In the genomic region with DNA sequence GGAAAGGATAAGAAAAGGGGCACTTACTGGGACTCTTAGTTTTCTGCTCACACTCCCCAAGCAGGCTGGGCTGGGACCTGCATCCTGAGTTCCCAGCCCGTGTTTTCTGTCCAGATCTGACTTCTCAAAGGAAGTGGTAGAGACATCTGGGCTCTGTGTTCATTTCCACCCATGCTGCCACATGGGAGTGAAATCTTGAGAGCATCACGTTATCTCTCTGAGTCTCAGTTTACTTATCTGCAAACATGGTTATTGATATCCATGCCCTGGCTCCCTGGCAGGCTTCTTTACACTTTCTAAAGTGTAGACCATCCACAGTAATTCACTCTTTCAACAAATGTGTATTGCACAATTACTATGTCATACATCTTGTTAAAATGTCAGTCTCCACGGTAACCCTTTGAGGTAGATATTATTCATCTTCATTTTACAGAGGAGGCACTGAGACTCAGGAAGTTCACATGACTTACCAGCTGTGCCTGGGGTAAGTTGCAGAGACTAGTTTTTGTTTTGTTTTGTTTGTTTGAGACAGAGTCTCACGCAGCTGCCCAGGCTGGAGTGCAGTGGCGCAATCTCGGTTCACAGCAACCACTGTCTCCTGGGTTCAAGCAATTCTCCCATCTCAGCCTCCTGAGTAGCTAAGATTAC, we compare ENCODE assay signal across 8 cellular contexts. TPM values are rescaled to one million over a fixed set of nuclear protein-coding genes. Genes with fewer than 3 reads are reported as not detected.
DNase-seq lines count a peak whose midpoint lies in the region; ATAC-seq, FAIRE-seq and TF ChIP-seq lines count a peak whose summit lies in the region.

No MANE protein-coding gene starts in this region.

- WGBS in HepG2 (ENCODE audit: low lambda C conversion rate), result 6% methylated on average over 6 of the region's 6 CpGs
- WGBS in right lobe of liver (ENCODE audit: insufficient coverage, low coverage, low lambda C conversion rate, missing lambda C conversion rate), result 28% methylated on average over 3 of the region's 6 CpGs

- H3K4me1 Mint-ChIP-seq in memory B cell, result peaks cover 23% of the 10 kb centered on the region
- H3K4me1 Mint-ChIP-seq in nephron progenitor cell, result peaks cover 38% of the 10 kb centered on the region

- H3K27ac ChIP-seq in HepG2 (ENCODE audit: extremely low read length, insufficient read depth, low read length), result no peak overlapping the region
- no peak overlapping the region for H3K27ac ChIP-seq in right lobe of liver

- H3K79me2 ChIP-seq in HepG2 (ENCODE audit: insufficient read depth, low read length), result peaks cover 2% of the 10 kb centered on the region

- FAIRE-seq in HepG2 (lab: Jason Lieb, UNC), result peak; percentile 34

- TF ChIP-seq CTCF in HepG2 (CRISPR knock-in tag; IDR thresholded peaks at IDR 0.05) (no peak), right lobe of liver (IDR thresholded peaks at IDR 0.05) (no peak), nephron progenitor cell (IDR thresholded peaks at IDR 0.05) (no peak)

- H2AFZ ChIP-seq in HepG2 (ENCODE audit: low read length), result no peak overlapping the region

- TF ChIP-seq RAD21 in HepG2 (CRISPR knock-in tag; IDR thresholded peaks at IDR 0.05), result no peak

- H3K27ac Mint-ChIP-seq in memory B cell (peak overlapping the region; percentile 91), nephron progenitor cell (no peak overlapping the region)

- ATAC-seq in HepG2, result no peak
- no peak for ATAC-seq in right lobe of liver
- ATAC-seq in memory B cell (ENCODE audit: low read depth), result peak; percentile 25
- ATAC-seq in Right ventricle myocardium inferior, result no peak

- TF ChIP-seq EP300 in HepG2 (IDR thresholded peaks at IDR 0.05; ENCODE audit: low read depth in 2 of 2, low read length in 2 of 2) (no peak), HepG2 (CRISPR knock-in tag; IDR thresholded peaks at IDR 0.05; ENCODE audit: borderline replicate concordance) (no peak)

- H3K4me2 ChIP-seq in HepG2 (ENCODE audit: low read depth, low read length), result peak overlapping the region; percentile 37

- TF ChIP-seq POLR2A in HepG2 (IDR thresholded peaks at IDR 0.05; ENCODE audit: insufficient read depth in 1 of 2, low read depth in 2 of 2, low read length in 2 of 2) (no peak), right lobe of liver (IDR thresholded peaks at IDR 0.05) (no peak)

- H3K4me1 ChIP-seq in HepG2 (ENCODE audit: insufficient read depth, low read length) (peaks cover 57% of the 10 kb centered on the region), right lobe of liver (peaks cover 0 to 12% (median under 1%) of the 10 kb centered on the region in 4 donors)

- no peak overlapping the region for H3K9ac ChIP-seq in HepG2 (ENCODE audit: insufficient read depth, low read depth, low read length)

- H3K4me3 ChIP-seq in HepG2 (replicated peaks in 1 of 3; ENCODE audit: insufficient read depth in 1 of 3, low read depth in 2 of 3, low read length in 3 of 3) (no peak overlapping the region), right lobe of liver (no peak overlapping the region)

- H4K20me1 ChIP-seq in HepG2 (ENCODE audit: insufficient read depth, low read length), result no peaks in the 10 kb centered on the region

- H3K9me3 ChIP-seq in HepG2 (ENCODE audit: low read length) (no peaks in the 10 kb centered on the region), right lobe of liver (no peaks in the 10 kb centered on the region)

- DNase-seq in HepG2 (ENCODE audit: low spot score) (peak; percentile 62), right lobe of liver (no peak), NCI-H146 (lab: John Stamatoyannopoulos, UW) (peak; percentile 37), memory B cell (ENCODE audit: low spot score in 2 of 2) (peak in 1 of 2 donors; percentile 38), nephron progenitor cell (no peak), medulla oblongata (ENCODE audit: extremely low spot score) (no peak), Right ventricle myocardium inferior (ENCODE audit: missing footprints) (no peak)
- peak; percentile 27 for DNase-seq in activated gamma-delta T cell treated with anti-CD3 and anti-CD28 coated beads, Interleukin-2, amount 50 U/mL, for 16 hours (ENCODE audit: low read depth)

- intact Hi-C loops in HepG2 (cut with micrococcal nuclease; ENCODE audit: unreplicated experiment) (loop anchor here (1.0 kb wide), 1 partner anchor 29 kb away; no protein-coding TSS in a partner anchor), right lobe of liver (cut with DNase I) (no loop called here), Right ventricle myocardium inferior (cut with DNase I) (no loop called here)

- in situ Hi-C loops in HepG2 (cut with HindIII; ENCODE audit: extremely low pct_ligation_motif_present, low pct_unique_long_range_greater_than_20kb), result no loop called here

- no peaks in the 10 kb centered on the region for H3K36me3 Mint-ChIP-seq in memory B cell
- H3K36me3 Mint-ChIP-seq in nephron progenitor cell (ENCODE audit: low read depth), result no peaks in the 10 kb centered on the region

- H3K27me3 Mint-ChIP-seq in memory B cell (no peaks in the 10 kb centered on the region), nephron progenitor cell (ENCODE audit: low read depth, poor library complexity) (peaks cover 15% of the 10 kb centered on the region)

- H3K36me3 ChIP-seq in HepG2 (replicated peaks in 1 of 2; ENCODE audit: control insufficient read depth in 1 of 2, insufficient read depth in 2 of 2, low read length in 2 of 2) (no peaks in the 10 kb centered on the region), right lobe of liver (no peaks in the 10 kb centered on the region)

- CTCF ChIA-PET in HepG2 (lab: Yijun Ruan, JAX; ENCODE audit: low intra/inter-chr PET ratio, low total read pairs), result no interaction called here

- no TSS peak for BruUV-seq in HepG2 (replicated peaks; lab: Mats Ljungman, UMichigan)

- H3K9me3 Mint-ChIP-seq in memory B cell (no peaks in the 10 kb centered on the region), nephron progenitor cell (no peaks in the 10 kb centered on the region)

- H3K27me3 ChIP-seq in HepG2 (ENCODE audit: control insufficient read depth in 1 of 2, insufficient read depth in 2 of 2, low read length in 2 of 2) (no peaks in the 10 kb centered on the region), right lobe of liver (no peaks in the 10 kb centered on the region)

- POLR2A ChIA-PET in HepG2 (lab: Yijun Ruan, JAX), result interaction anchor here (0.5 to 3.9 kb wide), 10 partner anchors 10 to 402 kb away, joined by 3 to 36 read pairs (median 4); partner anchors contain the start of genes SEPHS2, ZNF689, ZNF747 and ZNF764

- H3K4me3 Mint-ChIP-seq in memory B cell (peak overlapping the region; percentile 59), nephron progenitor cell (no peak overlapping the region)

RNA-seq across cellular contexts. Expression of gene ZNF688, which starts 3.4 kb away (rescaled TPM):
- total RNA-seq in HepG2 (2016; rRNA removed; fragmentation: Illumina TruSeq; extraction: Trizol) (5.4 and 5.8 TPM in 2 replicates), right lobe of liver (10 to 100 TPM in 1 of 6 experiments, 1 to 10 TPM in 5; 4.0 to 11.5 (median 6.5) TPM), Right ventricle myocardium inferior (12.2 TPM)
- 13.1 and 13.2 TPM in 2 replicates for total RNA-seq in HepG2 (2016; cell fraction: cytosol; rRNA removed; fragmentation: Illumina TruSeq; extraction: Trizol; ENCODE audit: low read depth)
- 4.0 and 4.8 TPM in 2 replicates for total RNA-seq in HepG2 (2016; cell fraction: insoluble cytoplasmic fraction; rRNA removed; fragmentation: Illumina TruSeq; extraction: Trizol)
- total RNA-seq in HepG2 (2016; cell fraction: membrane; rRNA removed; fragmentation: Illumina TruSeq; extraction: Trizol), result 8.5 and 11.4 TPM in 2 replicates
- total RNA-seq in HepG2 (2016; cell fraction: nucleus; rRNA removed; fragmentation: Illumina TruSeq; extraction: Trizol), result 2.6 and 3.6 TPM in 2 replicates
- polyA plus RNA-seq in HepG2 (2011; rRNA removed), result 2.4 and 2.9 TPM in 2 replicates
- polyA plus RNA-seq in HepG2 (2011; cell fraction: cytosol; rRNA removed), result 2.7 and 3.8 TPM in 2 replicates
- 4.5 TPM in 2 replicates for polyA plus RNA-seq in HepG2 (2011; cell fraction: nucleus; rRNA removed)
- polyA plus RNA-seq in HepG2 (2012), result 2.3 and 3.6 TPM in 2 replicates
- polyA plus RNA-seq in HepG2 (2016; cell fraction: cytosol; fragmentation: Illumina TruSeq; extraction: Trizol; ENCODE audit: low read depth), result 17.2 and 20.6 TPM in 2 replicates
- 5.4 and 6.1 TPM in 2 replicates for polyA plus RNA-seq in HepG2 (2016; cell fraction: insoluble cytoplasmic fraction; fragmentation: Illumina TruSeq; extraction: Trizol; ENCODE audit: low read depth)
- polyA plus RNA-seq in HepG2 (2016; cell fraction: membrane; fragmentation: Illumina TruSeq; extraction: Trizol; ENCODE audit: low read depth), result 16.0 and 17.2 TPM in 2 replicates
- polyA plus RNA-seq in HepG2 (2016; cell fraction: nucleus; fragmentation: Illumina TruSeq; extraction: Trizol; ENCODE audit: insufficient read depth, low read depth), result 6.9 and 8.3 TPM in 2 replicates
- polyA minus RNA-seq in HepG2 (2011; rRNA and poly(A)+ RNA removed; ENCODE audit: low replicate concordance), result 1.7 and 2.7 TPM in 2 replicates
- 1.8 and 2.9 TPM in 2 replicates for polyA minus RNA-seq in HepG2 (2011; cell fraction: cytosol; rRNA and poly(A)+ RNA removed)
- polyA minus RNA-seq in HepG2 (2011; cell fraction: nucleus; rRNA and poly(A)+ RNA removed), result 2.0 and 2.4 TPM in 2 replicates

RNA-seq across cellular contexts. Expression of gene ZNF764, which starts 9.9 kb away (rescaled TPM):
- 7.3 and 9.1 TPM in 2 replicates for total RNA-seq in HepG2 (2016; rRNA removed; fragmentation: Illumina TruSeq; extraction: Trizol)
- 2.8 and 3.1 TPM in 2 replicates for total RNA-seq in HepG2 (2016; cell fraction: cytosol; rRNA removed; fragmentation: Illumina TruSeq; extraction: Trizol; ENCODE audit: low read depth)
- total RNA-seq in HepG2 (2016; cell fraction: insoluble cytoplasmic fraction; rRNA removed; fragmentation: Illumina TruSeq; extraction: Trizol), result 5.9 and 8.3 TPM in 2 replicates
- 6.4 and 7.9 TPM in 2 replicates for total RNA-seq in HepG2 (2016; cell fraction: membrane; rRNA removed; fragmentation: Illumina TruSeq; extraction: Trizol)
- 7.4 and 7.9 TPM in 2 replicates for total RNA-seq in HepG2 (2016; cell fraction: nucleus; rRNA removed; fragmentation: Illumina TruSeq; extraction: Trizol)
- 4.1 and 4.8 TPM in 2 replicates for polyA plus RNA-seq in HepG2 (2011; rRNA removed)
- 4.1 and 4.5 TPM in 2 replicates for polyA plus RNA-seq in HepG2 (2011; cell fraction: cytosol; rRNA removed)
- polyA plus RNA-seq in HepG2 (2011; cell fraction: nucleus; rRNA removed), result 11.6 and 12.2 TPM in 2 replicates
- 3.6 and 4.9 TPM in 2 replicates for polyA plus RNA-seq in HepG2 (2012)
- 1.7 and 2.0 TPM in 2 replicates for polyA plus RNA-seq in HepG2 (2016; cell fraction: cytosol; fragmentation: Illumina TruSeq; extraction: Trizol; ENCODE audit: low read depth)
- polyA plus RNA-seq in HepG2 (2016; cell fraction: insoluble cytoplasmic fraction; fragmentation: Illumina TruSeq; extraction: Trizol; ENCODE audit: low read depth), result 6.8 and 7.3 TPM in 2 replicates
- polyA plus RNA-seq in HepG2 (2016; cell fraction: membrane; fragmentation: Illumina TruSeq; extraction: Trizol; ENCODE audit: low read depth), result 4.0 TPM in 2 replicates
- 18.1 and 18.6 TPM in 2 replicates for polyA plus RNA-seq in HepG2 (2016; cell fraction: nucleus; fragmentation: Illumina TruSeq; extraction: Trizol; ENCODE audit: insufficient read depth, low read depth)
- 4.3 and 10.8 TPM in 2 replicates for polyA minus RNA-seq in HepG2 (2011; rRNA and poly(A)+ RNA removed; ENCODE audit: low replicate concordance)
- 6.1 and 6.6 TPM in 2 replicates for polyA minus RNA-seq in HepG2 (2011; cell fraction: cytosol; rRNA and poly(A)+ RNA removed)
- polyA minus RNA-seq in HepG2 (2011; cell fraction: nucleus; rRNA and poly(A)+ RNA removed), result 7.7 and 8.7 TPM in 2 replicates
- 1 to 10 TPM; 3.2 to 6.5 (median 4.8) TPM for total RNA-seq in right lobe of liver
- total RNA-seq in Right ventricle myocardium inferior, result 10.0 TPM

RNA-seq across cellular contexts. Expression of gene ZNF785, which starts 17.4 kb away (rescaled TPM):
- total RNA-seq in HepG2 (2016; rRNA removed; fragmentation: Illumina TruSeq; extraction: Trizol), result not detected in 2 replicates
- not detected in 2 replicates for total RNA-seq in HepG2 (2016; cell fraction: cytosol; rRNA removed; fragmentation: Illumina TruSeq; extraction: Trizol; ENCODE audit: low read depth)
- not detected in 2 replicates for total RNA-seq in HepG2 (2016; cell fraction: insoluble cytoplasmic fraction; rRNA removed; fragmentation: Illumina TruSeq; extraction: Trizol)
- not detected in 2 replicates for total RNA-seq in HepG2 (2016; cell fraction: membrane; rRNA removed; fragmentation: Illumina TruSeq; extraction: Trizol)
- total RNA-seq in HepG2 (2016; cell fraction: nucleus; rRNA removed; fragmentation: Illumina TruSeq; extraction: Trizol), result not detected in 2 replicates
- 0.01 TPM in 1 of 2 replicates, not detected in the other for polyA plus RNA-seq in HepG2 (2011; rRNA removed)
- polyA plus RNA-seq in HepG2 (2011; cell fraction: cytosol; rRNA removed), result 0.03 TPM in 1 of 2 replicates, not detected in the other
- 0.05 TPM in 1 of 2 replicates, not detected in the other for polyA plus RNA-seq in HepG2 (2011; cell fraction: nucleus; rRNA removed)
- polyA plus RNA-seq in HepG2 (2012), result 0.11 TPM in 1 of 2 replicates, not detected in the other
- polyA plus RNA-seq in HepG2 (2016; cell fraction: cytosol; fragmentation: Illumina TruSeq; extraction: Trizol; ENCODE audit: low read depth), result not detected in 2 replicates
- not detected in 2 replicates for polyA plus RNA-seq in HepG2 (2016; cell fraction: insoluble cytoplasmic fraction; fragmentation: Illumina TruSeq; extraction: Trizol; ENCODE audit: low read depth)
- not detected in 2 replicates for polyA plus RNA-seq in HepG2 (2016; cell fraction: membrane; fragmentation: Illumina TruSeq; extraction: Trizol; ENCODE audit: low read depth)
- not detected in 2 replicates for polyA plus RNA-seq in HepG2 (2016; cell fraction: nucleus; fragmentation: Illumina TruSeq; extraction: Trizol; ENCODE audit: insufficient read depth, low read depth)
- 10.5 TPM in 1 of 2 replicates, not detected in the other for polyA minus RNA-seq in HepG2 (2011; rRNA and poly(A)+ RNA removed; ENCODE audit: low replicate concordance)
- polyA minus RNA-seq in HepG2 (2011; cell fraction: cytosol; rRNA and poly(A)+ RNA removed), result not detected in 2 replicates
- polyA minus RNA-seq in HepG2 (2011; cell fraction: nucleus; rRNA and poly(A)+ RNA removed), result not detected in 2 replicates
- total RNA-seq in right lobe of liver, result 1 to 10 TPM; 2.4 to 6.5 (median 5.6) TPM
- 7.6 TPM for total RNA-seq in Right ventricle myocardium inferior

RNA-seq across cellular contexts. Expression of gene ZNF747, which starts 33.5 kb away (rescaled TPM):
- total RNA-seq in HepG2 (2016; rRNA removed; fragmentation: Illumina TruSeq; extraction: Trizol), result 8.8 and 10.2 TPM in 2 replicates
- total RNA-seq in HepG2 (2016; cell fraction: cytosol; rRNA removed; fragmentation: Illumina TruSeq; extraction: Trizol; ENCODE audit: low read depth), result 2.7 and 2.8 TPM in 2 replicates
- 10.3 and 10.8 TPM in 2 replicates for total RNA-seq in HepG2 (2016; cell fraction: insoluble cytoplasmic fraction; rRNA removed; fragmentation: Illumina TruSeq; extraction: Trizol)
- total RNA-seq in HepG2 (2016; cell fraction: membrane; rRNA removed; fragmentation: Illumina TruSeq; extraction: Trizol), result 8.9 and 9.2 TPM in 2 replicates
- total RNA-seq in HepG2 (2016; cell fraction: nucleus; rRNA removed; fragmentation: Illumina TruSeq; extraction: Trizol), result 7.3 and 9.1 TPM in 2 replicates
- 7.0 and 7.2 TPM in 2 replicates for polyA plus RNA-seq in HepG2 (2011; rRNA removed)
- polyA plus RNA-seq in HepG2 (2011; cell fraction: cytosol; rRNA removed), result 5.7 and 6.4 TPM in 2 replicates
- polyA plus RNA-seq in HepG2 (2011; cell fraction: nucleus; rRNA removed), result 9.4 and 11.1 TPM in 2 replicates
- 2.3 and 3.6 TPM in 2 replicates for polyA plus RNA-seq in HepG2 (2012)
- polyA plus RNA-seq in HepG2 (2016; cell fraction: cytosol; fragmentation: Illumina TruSeq; extraction: Trizol; ENCODE audit: low read depth), result 1.7 and 1.9 TPM in 2 replicates
- polyA plus RNA-seq in HepG2 (2016; cell fraction: insoluble cytoplasmic fraction; fragmentation: Illumina TruSeq; extraction: Trizol; ENCODE audit: low read depth), result 9.4 and 9.8 TPM in 2 replicates
- 5.7 and 5.8 TPM in 2 replicates for polyA plus RNA-seq in HepG2 (2016; cell fraction: membrane; fragmentation: Illumina TruSeq; extraction: Trizol; ENCODE audit: low read depth)
- polyA plus RNA-seq in HepG2 (2016; cell fraction: nucleus; fragmentation: Illumina TruSeq; extraction: Trizol; ENCODE audit: insufficient read depth, low read depth), result 12.4 and 13.5 TPM in 2 replicates
- polyA minus RNA-seq in HepG2 (2011; rRNA and poly(A)+ RNA removed; ENCODE audit: low replicate concordance), result 12.9 and 13.6 TPM in 2 replicates
- 5.2 and 6.2 TPM in 2 replicates for polyA minus RNA-seq in HepG2 (2011; cell fraction: cytosol; rRNA and poly(A)+ RNA removed)
- 12.5 and 16.8 TPM in 2 replicates for polyA minus RNA-seq in HepG2 (2011; cell fraction: nucleus; rRNA and poly(A)+ RNA removed)
- 1 to 10 TPM; 5.3 to 9.7 (median 6.4) TPM for total RNA-seq in right lobe of liver
- 5.7 TPM for total RNA-seq in Right ventricle myocardium inferior

RNA-seq across cellular contexts. Expression of gene ZNF768, which starts 41.7 kb away (rescaled TPM):
- total RNA-seq in HepG2 (2016; rRNA removed; fragmentation: Illumina TruSeq; extraction: Trizol), result 26.6 and 34.4 TPM in 2 replicates
- total RNA-seq in HepG2 (2016; cell fraction: cytosol; rRNA removed; fragmentation: Illumina TruSeq; extraction: Trizol; ENCODE audit: low read depth), result 6.1 and 6.9 TPM in 2 replicates
- total RNA-seq in HepG2 (2016; cell fraction: insoluble cytoplasmic fraction; rRNA removed; fragmentation: Illumina TruSeq; extraction: Trizol), result 23.0 and 34.5 TPM in 2 replicates
- 19.9 and 22.9 TPM in 2 replicates for total RNA-seq in HepG2 (2016; cell fraction: membrane; rRNA removed; fragmentation: Illumina TruSeq; extraction: Trizol)
- total RNA-seq in HepG2 (2016; cell fraction: nucleus; rRNA removed; fragmentation: Illumina TruSeq; extraction: Trizol), result 17.6 and 18.7 TPM in 2 replicates
- 26.7 and 40.0 TPM in 2 replicates for polyA plus RNA-seq in HepG2 (2011; rRNA removed)
- polyA plus RNA-seq in HepG2 (2011; cell fraction: cytosol; rRNA removed), result 22.2 and 36.8 TPM in 2 replicates
- 67.1 and 79.3 TPM in 2 replicates for polyA plus RNA-seq in HepG2 (2011; cell fraction: nucleus; rRNA removed)
- 22.9 and 30.0 TPM in 2 replicates for polyA plus RNA-seq in HepG2 (2012)
- 6.4 and 7.1 TPM in 2 replicates for polyA plus RNA-seq in HepG2 (2016; cell fraction: cytosol; fragmentation: Illumina TruSeq; extraction: Trizol; ENCODE audit: low read depth)
- polyA plus RNA-seq in HepG2 (2016; cell fraction: insoluble cytoplasmic fraction; fragmentation: Illumina TruSeq; extraction: Trizol; ENCODE audit: low read depth), result 32.0 and 39.1 TPM in 2 replicates
- 19.7 and 20.2 TPM in 2 replicates for polyA plus RNA-seq in HepG2 (2016; cell fraction: membrane; fragmentation: Illumina TruSeq; extraction: Trizol; ENCODE audit: low read depth)
- 50.4 and 51.1 TPM in 2 replicates for polyA plus RNA-seq in HepG2 (2016; cell fraction: nucleus; fragmentation: Illumina TruSeq; extraction: Trizol; ENCODE audit: insufficient read depth, low read depth)
- polyA minus RNA-seq in HepG2 (2011; rRNA and poly(A)+ RNA removed; ENCODE audit: low replicate concordance), result 11.8 and 40.3 TPM in 2 replicates
- 18.5 and 21.5 TPM in 2 replicates for polyA minus RNA-seq in HepG2 (2011; cell fraction: cytosol; rRNA and poly(A)+ RNA removed)
- polyA minus RNA-seq in HepG2 (2011; cell fraction: nucleus; rRNA and poly(A)+ RNA removed), result 7.8 and 8.2 TPM in 2 replicates
- 10 to 100 TPM; 14.7 to 21.2 (median 18.8) TPM for total RNA-seq in right lobe of liver
- 73.8 TPM for total RNA-seq in Right ventricle myocardium inferior

Comparison
In these comparisons a context has a peak if more than half of its experiments do, and no peak if none do; other contexts are left out.
1. DNase-seq: peak in HepG2 (single experiment), NCI-H146 (single experiment) and activated gamma-delta T cell treated with anti-CD3 and anti-CD28 coated beads, Interleukin-2, amount 50 U/mL, for 16 hours (single experiment); none in right lobe of liver (0 of 3), nephron progenitor cell (single experiment), medulla oblongata (single experiment) and Right ventricle myocardium inferior (single experiment).